In genomic region chr1:43991476-43992231, GRCh38 we compare ENCODE assay signal across 8 cellular contexts. TPM values are rescaled to one million over a fixed set of nuclear protein-coding genes. Genes with fewer than 3 reads are reported as not detected.
DNase-seq lines count a peak whose midpoint lies in the region; ATAC-seq and FAIRE-seq lines count a peak whose summit lies in the region.

TSS of gene CCDC24 (plus strand) at chr1:43991599. CDS start at chr1:43991879, 280 bp downstream.

- no peaks in the 10 kb centered on the region for H3K27me3 ChIP-seq in neuronal stem cell (ENCODE audit: control insufficient read depth in 3 of 3, insufficient read depth in 3 of 3, low read depth in 1 of 3, low read length in 3 of 3)

- peak within 1 kb of the TSS; percentile 95 for H3K14ac ChIP-seq in neuronal stem cell (ENCODE audit: low read length)

- H3K23ac ChIP-seq in neuronal stem cell (ENCODE audit: low read depth, low read length, poor library complexity), result peak within 1 kb of the TSS; percentile 99

- no peak within 1 kb of the TSS for H4K91ac ChIP-seq in neuronal stem cell (ENCODE audit: low read depth, low read length, poor library complexity)

- no CpG with 5 or more reads among the region's 66 CpGs for WGBS in neuronal stem cell (ENCODE audit: extremely low coverage in 2 of 2, insufficient read length in 2 of 2, insufficient replicate concordance in 1 of 2), 2 donors

- H3K4me2 ChIP-seq in neuronal stem cell (ENCODE audit: insufficient read depth, low read length, poor library complexity, severe bottlenecking), result peak within 1 kb of the TSS; percentile 92

- H2AFZ ChIP-seq in neuronal stem cell (ENCODE audit: low read length), result peak within 1 kb of the TSS; percentile 99

- H4K8ac ChIP-seq in neuronal stem cell (ENCODE audit: low read depth, low read length), result no peak within 1 kb of the TSS

- no peak within 1 kb of the TSS for H3K4ac ChIP-seq in neuronal stem cell (ENCODE audit: low read length)

- peak within 1 kb of the TSS; percentile 67 for H3K4me3 ChIP-seq in Jurkat, Clone E6-1 (ENCODE audit: low read length)
- H3K4me3 ChIP-seq in neuronal stem cell (ENCODE audit: low read length in 2 of 2), result peak within 1 kb of the TSS; percentile 63 to 83

- peaks cover 12 to 25% of the 10 kb centered on the region in 2 donors for H3K4me1 ChIP-seq in neuronal stem cell (ENCODE audit: control insufficient read depth in 2 of 2, insufficient read depth in 1 of 2, low read depth in 1 of 2, low read length in 2 of 2)

- H3K79me1 ChIP-seq in neuronal stem cell (ENCODE audit: low read depth, low read length), result no peaks in the 10 kb centered on the region

- H3K27ac ChIP-seq in neuronal stem cell (replicated peaks; ENCODE audit: low read length) (peak within 1 kb of the TSS; percentile 44), substantia nigra (ENCODE audit: low read depth, low read length, poor library complexity, severe bottlenecking) (peak within 1 kb of the TSS; percentile 49)

- H2BK120ac ChIP-seq in neuronal stem cell (ENCODE audit: low read depth, low read length), result no peak within 1 kb of the TSS

- DNase-seq in DMS 273 (lab: John Stamatoyannopoulos, UW; ENCODE audit: unreplicated experiment) (peak; percentile 91), SHP77 (lab: John Stamatoyannopoulos, UW) (peak; percentile 52 to 74), frontal cortex (ENCODE audit: low spot score in 2 of 2) (peak; percentile 83 to 91), neuronal stem cell (ENCODE audit: low spot score) (no peak), substantia nigra (lab: John Stamatoyannopoulos, UW) (peak in 48 of 49 donors; percentile 22 to 90 (median 74))
- DNase-seq in Jurkat, Clone E6-1 (ENCODE audit: low read depth, low spot score), result no peak
- peak; percentile 68 for DNase-seq in activated gamma-delta T cell treated with anti-CD3 and anti-CD28 coated beads, Interleukin-2, amount 50 U/mL, for 16 hours (ENCODE audit: low read depth)

- no peaks in the 10 kb centered on the region for H3K9me3 ChIP-seq in neuronal stem cell (replicated peaks in 1 of 2; ENCODE audit: control insufficient read depth in 2 of 2, insufficient read depth in 1 of 2, low read depth in 1 of 2, low read length in 2 of 2)

- H3K18ac ChIP-seq in neuronal stem cell (ENCODE audit: low read length), result peak within 1 kb of the TSS; percentile 98

- peak; percentile 81 for ATAC-seq in GM21529 (IDR thresholded peaks at IDR 0.05; ENCODE audit: unreplicated experiment)

- peaks cover 5 to 17% of the 10 kb centered on the region in 2 donors for H3K36me3 ChIP-seq in neuronal stem cell (replicated peaks in 1 of 2; ENCODE audit: control insufficient read depth in 2 of 2, insufficient read depth in 2 of 2, low read length in 2 of 2)

- H2AK5ac ChIP-seq in neuronal stem cell (ENCODE audit: low read depth, low read length), result peak within 1 kb of the TSS; percentile 66

- H2BK5ac ChIP-seq in neuronal stem cell (ENCODE audit: low read length), result peak within 1 kb of the TSS; percentile 84

- peak within 1 kb of the TSS; percentile 93 for H2BK12ac ChIP-seq in neuronal stem cell (ENCODE audit: low read length)

- peak within 1 kb of the TSS; percentile 96 for H3K9ac ChIP-seq in neuronal stem cell (ENCODE audit: low read depth, low read length, poor library complexity)

- FAIRE-seq in frontal cortex (lab: Jason Lieb, UNC), result no peak

- H2BK15ac ChIP-seq in neuronal stem cell (ENCODE audit: low read length), result peak within 1 kb of the TSS; percentile 27

RNA-seq across cellular contexts. Expression of gene CCDC24, which starts in this region (rescaled TPM):
- 4.7 TPM for polyA plus RNA-seq in Jurkat, Clone E6-1 (2012; ENCODE audit: insufficient read depth, insufficient read length)
- total RNA-seq in frontal cortex, result 5.3 TPM
- 5.3 TPM for polyA plus RNA-seq in neuronal stem cell (2013, experiment 1 of 2)
- 5.5 TPM for polyA plus RNA-seq in neuronal stem cell (2013, experiment 2 of 2)

Comparison
In these comparisons a context has a peak if more than half of its experiments do, and no peak if none do; other contexts are left out.
1. DNase-seq: peak in DMS 273 (single experiment), SHP77 (2 of 2), activated gamma-delta T cell treated with anti-CD3 and anti-CD28 coated beads, Interleukin-2, amount 50 U/mL, for 16 hours (single experiment), frontal cortex (2 of 2) and substantia nigra (48 of 49); none in Jurkat, Clone E6-1 (single experiment) and neuronal stem cell (single experiment).